ENCODE assay signal across 20 cellular contexts in the genomic region with DNA sequence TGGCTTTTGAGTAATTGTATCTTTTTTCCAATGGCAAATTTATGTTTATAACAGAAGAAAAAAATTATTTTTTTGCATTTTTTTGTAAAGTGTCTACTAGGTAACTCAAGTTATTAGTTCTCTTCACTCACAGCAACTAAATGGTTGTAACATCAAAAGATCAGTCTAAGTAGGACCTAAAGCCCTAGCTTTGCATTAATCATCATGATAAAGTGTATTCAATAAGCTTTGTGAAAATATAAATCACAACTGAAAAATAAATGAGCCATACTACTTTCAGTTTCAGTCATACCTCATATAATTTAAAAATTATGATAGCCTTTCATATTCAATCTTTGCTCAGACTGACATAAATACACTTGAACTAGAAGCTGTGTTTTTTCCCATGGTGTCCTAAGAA.
"Had no signal": no experiment of that assay in that cellular context is flagged by ENCODE, and none has a peak within 500 bp of the region (broad histone marks: within the 10 kb centered on the region; RNA-seq: fewer than 3 reads in every experiment).

No MANE protein-coding gene starts in this region.

- H3K9me3 ChIP-seq: esophagus muscularis mucosa, gastrocnemius medialis, heart right ventricle, mucosa of descending colon, neutrophil, psoas muscle, right lobe of liver, stomach, thoracic aorta, transverse colon had no signal

- DNase-seq: effector memory CD8-positive, alpha-beta T cell; gastrocnemius medialis; heart right ventricle; hypothalamus; kidney glomerular epithelial cell; mucosa of descending colon; naive thymus-derived CD8-positive, alpha-beta T cell; psoas muscle; retina; right lobe of liver; stimulated activated CD4-positive, alpha-beta T cell treated with anti-CD3 and anti-CD28 coated beads, Interleukin-4, amount 100 ng/mL, for 1 hour; stimulated activated CD8-positive, alpha-beta memory T cell treated with anti-CD3 and anti-CD28 coated beads, Interleukin-4, amount 100 ng/mL, for 48 hours; stomach; substantia nigra; transverse colon had no signal

- ATAC-seq: effector memory CD8-positive, alpha-beta T cell; gastrocnemius medialis; heart right ventricle; mucosa of descending colon; naive thymus-derived CD8-positive, alpha-beta T cell; psoas muscle; right lobe of liver; stimulated activated memory B cell treated with anti-CD40 and anti-IgM and Interleukin-4, amounts not matched to agents 10 μg/mL and 1 μg/mL and 100 μg/mL, for 72 hours had no signal

- H3K27me3 ChIP-seq: esophagus muscularis mucosa, gastrocnemius medialis, heart right ventricle, neutrophil, right lobe of liver, stomach, transverse colon had no signal

- H3K27ac Mint-ChIP-seq: effector memory CD8-positive, alpha-beta T cell; stimulated activated memory B cell treated with anti-CD40 and anti-IgM and Interleukin-4, amounts not matched to agents 10 μg/mL and 1 μg/mL and 100 μg/mL, for 72 hours had no signal

- H3K36me3 ChIP-seq: gastrocnemius medialis, thoracic aorta, transverse colon had no signal

- H3K4me3 Mint-ChIP-seq: effector memory CD8-positive, alpha-beta T cell; naive thymus-derived CD8-positive, alpha-beta T cell; stimulated activated memory B cell treated with anti-CD40 and anti-IgM and Interleukin-4, amounts not matched to agents 10 μg/mL and 1 μg/mL and 100 μg/mL, for 72 hours had no signal

- H3K9me3 Mint-ChIP-seq: effector memory CD8-positive, alpha-beta T cell; naive thymus-derived CD8-positive, alpha-beta T cell; stimulated activated memory B cell treated with anti-CD40 and anti-IgM and Interleukin-4, amounts not matched to agents 10 μg/mL and 1 μg/mL and 100 μg/mL, for 72 hours had no signal

- H3K27ac ChIP-seq: epithelial cell of prostate, esophagus muscularis mucosa, gastrocnemius medialis, heart right ventricle, neutrophil, psoas muscle, right lobe of liver, stomach, thoracic aorta, transverse colon had no signal

- H3K4me3 ChIP-seq: esophagus muscularis mucosa, gastrocnemius medialis, heart right ventricle, mucosa of descending colon, psoas muscle, right lobe of liver, stomach, thoracic aorta, transverse colon had no signal

- H3K27me3 Mint-ChIP-seq: effector memory CD8-positive, alpha-beta T cell; naive thymus-derived CD8-positive, alpha-beta T cell; stimulated activated memory B cell treated with anti-CD40 and anti-IgM and Interleukin-4, amounts not matched to agents 10 μg/mL and 1 μg/mL and 100 μg/mL, for 72 hours had no signal
